ENCODE assay signal across 26 cellular contexts in genomic region chr7:145184956-145185355, GRCh38.
"Had no signal": no experiment of that assay in that cellular context is flagged by ENCODE, and none has a peak within 500 bp of the region (broad histone marks: within the 10 kb centered on the region; RNA-seq: fewer than 3 reads in every experiment).

No MANE protein-coding gene starts in this region.

- H3K27ac ChIP-seq: colonic mucosa, epithelial cell of prostate, esophagus squamous epithelium, gastrocnemius medialis, heart right ventricle, left lung, lower lobe of right lung had no signal

- H3K36me3 ChIP-seq: colonic mucosa, esophagus squamous epithelium, gastrocnemius medialis, heart right ventricle, left lung, lower lobe of right lung had no signal

- H3K27me3 ChIP-seq: colonic mucosa, esophagus squamous epithelium, gastrocnemius medialis, heart right ventricle, left lung had no signal

- H3K9me3 ChIP-seq: colonic mucosa, esophagus squamous epithelium, gastrocnemius medialis, heart right ventricle, left lung, lower lobe of right lung had no signal

- H3K4me3 ChIP-seq: colonic mucosa, esophagus squamous epithelium, gastrocnemius medialis, heart right ventricle, left lung, lower lobe of right lung, mucosa of descending colon had no signal

- FAIRE-seq: endometrium, islet of Langerhans, keratinocyte had no signal

- H3K4me1 ChIP-seq: colonic mucosa, esophagus squamous epithelium, gastrocnemius medialis, heart right ventricle, left lung, lower lobe of right lung had no signal

- DNase-seq: colonic mucosa; cortex of kidney; effector CD8-positive, alpha-beta T cell; effector memory CD8-positive, alpha-beta T cell; endodermal cell; erythroblast; esophagus squamous epithelium; foreskin fibroblast; foreskin melanocyte; gastrocnemius medialis; glutamatergic neuron; head of caudate nucleus; heart right ventricle; hippocampal formation; left cardiac atrium; left lung; left ventricle myocardium superior; lower lobe of right lung; mesenchymal stem cell; mucosa of descending colon; naive B cell had no signal

- ATAC-seq: effector memory CD8-positive, alpha-beta T cell; esophagus mucosa; gastrocnemius medialis; heart right ventricle; left cardiac atrium; left lung; left ventricle myocardium superior; lower lobe of right lung; mucosa of descending colon had no signal
